ENCODE assay signal across 19 cellular contexts in genomic region chr13:109293166-109293565, GRCh38.
DNase-seq lines count a peak whose midpoint lies in the region; ATAC-seq, FAIRE-seq and TF ChIP-seq lines count a peak whose summit lies in the region.
"Had no signal": no experiment of that assay in that cellular context is flagged by ENCODE, and none has a peak within 500 bp of the region (broad histone marks: within the 10 kb centered on the region; RNA-seq: fewer than 3 reads in every experiment).

No MANE protein-coding gene starts in this region.

- H3K27ac ChIP-seq in HepG2 (ENCODE audit: extremely low read length, insufficient read depth, low read length) (no peak overlapping the region), right lobe of liver (no peak overlapping the region), SJSA1 (no peak overlapping the region), upper lobe of right lung (no peak overlapping the region)
- H3K27ac ChIP-seq: 22Rv1, A549, C4-2B had no signal

- TF ChIP-seq RAD21 in HepG2 (CRISPR knock-in tag; IDR thresholded peaks at IDR 0.05), result no peak

- no peaks in the 10 kb centered on the region for H3K9me3 Mint-ChIP-seq in natural killer cell treated with Interleukin-12 subunit alpha and Interleukin-12 subunit beta and Interleukin-15 and Interleukin-18, amount 100 ng/mL, for 72 hours
- H3K9me3 Mint-ChIP-seq: CD4-positive, alpha-beta T cell had no signal

- ATAC-seq in HepG2, result no peak
- ATAC-seq in right lobe of liver, result no peak
- ATAC-seq in natural killer cell treated with Interleukin-12 subunit alpha and Interleukin-12 subunit beta and Interleukin-15 and Interleukin-18, amount 100 ng/mL, for 72 hours, result peak; percentile 39 to 49
- ATAC-seq in upper lobe of right lung, result peak; percentile 24
- no peak for ATAC-seq in T-helper 17 cell
- ATAC-seq: A549 had no signal

- H3K4me1 ChIP-seq in HepG2 (ENCODE audit: insufficient read depth, low read length) (no peaks in the 10 kb centered on the region), right lobe of liver (no peaks in the 10 kb centered on the region), SJSA1 (replicated peaks) (peaks cover 21% of the 10 kb centered on the region), upper lobe of right lung (no peaks in the 10 kb centered on the region)
- H3K4me1 ChIP-seq: A549, Caco-2 had no signal

- no peaks in the 10 kb centered on the region for H3K27me3 Mint-ChIP-seq in natural killer cell treated with Interleukin-12 subunit alpha and Interleukin-12 subunit beta and Interleukin-15 and Interleukin-18, amount 100 ng/mL, for 72 hours
- H3K27me3 Mint-ChIP-seq in T-helper 17 cell, result peaks cover 4% of the 10 kb centered on the region

- H3K4me3 Mint-ChIP-seq in natural killer cell treated with Interleukin-12 subunit alpha and Interleukin-12 subunit beta and Interleukin-15 and Interleukin-18, amount 100 ng/mL, for 72 hours, result no peak overlapping the region
- no peak overlapping the region for H3K4me3 Mint-ChIP-seq in T-helper 17 cell
- H3K4me3 Mint-ChIP-seq: CD4-positive, alpha-beta T cell; H9; IgD-negative memory B cell had no signal

- H3K4me3 ChIP-seq in HepG2 (replicated peaks in 1 of 3; ENCODE audit: insufficient read depth in 1 of 3, low read depth in 2 of 3, low read length in 3 of 3) (no peak overlapping the region), right lobe of liver (no peak overlapping the region), SJSA1 (no peak overlapping the region), upper lobe of right lung (no peak overlapping the region)
- H3K4me3 ChIP-seq: A549 had no signal

- H3K27me3 ChIP-seq in HepG2 (ENCODE audit: control insufficient read depth in 1 of 2, insufficient read depth in 2 of 2, low read length in 2 of 2), result no peaks in the 10 kb centered on the region
- no peaks in the 10 kb centered on the region for H3K27me3 ChIP-seq in right lobe of liver
- no peaks in the 10 kb centered on the region for H3K27me3 ChIP-seq in SJSA1 (replicated peaks)
- no peaks in the 10 kb centered on the region for H3K27me3 ChIP-seq in upper lobe of right lung

- no peak for DNase-seq in HepG2 (ENCODE audit: low spot score)
- no peak for DNase-seq in right lobe of liver
- peak; percentile 70 to 72 for DNase-seq in SJSA1 (ENCODE audit: low read depth in 1 of 2, low spot score in 2 of 2)
- no peak for DNase-seq in natural killer cell treated with Interleukin-12 subunit alpha and Interleukin-12 subunit beta and Interleukin-15 and Interleukin-18, amount 100 ng/mL, for 72 hours (ENCODE audit: low spot score)
- DNase-seq in upper lobe of right lung, result no peak
- no peak for DNase-seq in T-helper 17 cell
- no peak for DNase-seq in medulla oblongata (ENCODE audit: extremely low spot score)
- no peak for DNase-seq in NCI-H2196 (lab: John Stamatoyannopoulos, UW; ENCODE audit: unreplicated experiment)
- DNase-seq: AML-193; Caco-2; CD4-positive, alpha-beta T cell; GDM1; GOT3; H9 had no signal

- no peak overlapping the region for H2AFZ ChIP-seq in HepG2 (ENCODE audit: low read length)

- intact Hi-C loops in HepG2 (cut with micrococcal nuclease; ENCODE audit: unreplicated experiment), result no loop called here
- intact Hi-C loops in right lobe of liver (cut with DNase I), result no loop called here
- intact Hi-C loops in upper lobe of right lung (cut with DNase I), result no loop called here

- no peak overlapping the region for H3K27ac Mint-ChIP-seq in natural killer cell treated with Interleukin-12 subunit alpha and Interleukin-12 subunit beta and Interleukin-15 and Interleukin-18, amount 100 ng/mL, for 72 hours
- no peak overlapping the region for H3K27ac Mint-ChIP-seq in T-helper 17 cell
- H3K27ac Mint-ChIP-seq: CD4-positive, alpha-beta T cell; H9; IgD-negative memory B cell had no signal

- no peak for TF ChIP-seq POLR2A in HepG2 (IDR thresholded peaks at IDR 0.05; ENCODE audit: insufficient read depth in 1 of 2, low read depth in 2 of 2, low read length in 2 of 2)
- TF ChIP-seq POLR2A in right lobe of liver (IDR thresholded peaks at IDR 0.05), result no peak

- H3K9me3 ChIP-seq in HepG2 (ENCODE audit: low read length), result peaks cover 53% of the 10 kb centered on the region
- no peaks in the 10 kb centered on the region for H3K9me3 ChIP-seq in right lobe of liver
- H3K9me3 ChIP-seq in SJSA1 (replicated peaks), result peaks cover 24% of the 10 kb centered on the region
- no peaks in the 10 kb centered on the region for H3K9me3 ChIP-seq in upper lobe of right lung
- H3K9me3 ChIP-seq in T-helper 17 cell (ENCODE audit: control insufficient read depth, low read length, poor library complexity, severe bottlenecking), result no peaks in the 10 kb centered on the region

- POLR2A ChIA-PET in HepG2 (lab: Yijun Ruan, JAX), result no interaction called here

- no peak for TF ChIP-seq EP300 in HepG2 (IDR thresholded peaks at IDR 0.05; ENCODE audit: low read depth in 2 of 2, low read length in 2 of 2)
- TF ChIP-seq EP300 in HepG2 (CRISPR knock-in tag; IDR thresholded peaks at IDR 0.05; ENCODE audit: borderline replicate concordance), result no peak

- TF ChIP-seq CTCF in HepG2 (CRISPR knock-in tag; IDR thresholded peaks at IDR 0.05) (no peak), right lobe of liver (IDR thresholded peaks at IDR 0.05) (no peak), upper lobe of right lung (IDR thresholded peaks at IDR 0.05) (no peak)

- H3K79me2 ChIP-seq in HepG2 (ENCODE audit: insufficient read depth, low read length), result no peaks in the 10 kb centered on the region

- no peaks in the 10 kb centered on the region for H4K20me1 ChIP-seq in HepG2 (ENCODE audit: insufficient read depth, low read length)

- 56% methylated on average over 3 of the region's 3 CpGs for WGBS in HepG2 (ENCODE audit: low lambda C conversion rate)
- WGBS in right lobe of liver (ENCODE audit: insufficient coverage, low coverage, low lambda C conversion rate, missing lambda C conversion rate), result 100% methylated on average over 1 of the region's 3 CpGs

- no peaks in the 10 kb centered on the region for H3K4me1 Mint-ChIP-seq in natural killer cell treated with Interleukin-12 subunit alpha and Interleukin-12 subunit beta and Interleukin-15 and Interleukin-18, amount 100 ng/mL, for 72 hours (ENCODE audit: low read depth in 2 of 2)
- no peaks in the 10 kb centered on the region for H3K4me1 Mint-ChIP-seq in T-helper 17 cell
- H3K4me1 Mint-ChIP-seq: IgD-negative memory B cell had no signal

- H3K36me3 ChIP-seq in HepG2 (replicated peaks in 1 of 2; ENCODE audit: control insufficient read depth in 1 of 2, insufficient read depth in 2 of 2, low read length in 2 of 2) (no peaks in the 10 kb centered on the region), right lobe of liver (no peaks in the 10 kb centered on the region), SJSA1 (peaks cover 78% of the 10 kb centered on the region), upper lobe of right lung (no peaks in the 10 kb centered on the region)

- H3K4me2 ChIP-seq in HepG2 (ENCODE audit: low read depth, low read length), result no peak overlapping the region
- H3K4me2 ChIP-seq: A549 had no signal

- no peaks in the 10 kb centered on the region for H3K36me3 Mint-ChIP-seq in natural killer cell treated with Interleukin-12 subunit alpha and Interleukin-12 subunit beta and Interleukin-15 and Interleukin-18, amount 100 ng/mL, for 72 hours
- no peaks in the 10 kb centered on the region for H3K36me3 Mint-ChIP-seq in T-helper 17 cell (ENCODE audit: low read depth)
- H3K36me3 Mint-ChIP-seq: IgD-negative memory B cell had no signal

- in situ Hi-C loops in HepG2 (cut with HindIII; ENCODE audit: extremely low pct_ligation_motif_present, low pct_unique_long_range_greater_than_20kb), result no loop called here

- BruUV-seq in HepG2 (replicated peaks; lab: Mats Ljungman, UMichigan), result no TSS peak

- no peak for FAIRE-seq in HepG2 (lab: Jason Lieb, UNC)
- FAIRE-seq: A549, D721Med had no signal

- CTCF ChIA-PET in HepG2 (lab: Yijun Ruan, JAX; ENCODE audit: low intra/inter-chr PET ratio, low total read pairs), result no interaction called here

- no peak overlapping the region for H3K9ac ChIP-seq in HepG2 (ENCODE audit: insufficient read depth, low read depth, low read length)

TF ChIP-seq in HepG2, 621 proteins besides CTCF, POLR2A, EP300 and RAD21 (continues in another document):
- no peak for TF ChIP-seq NFKBIZ (CRISPR knock-in tag; IDR thresholded peaks at IDR 0.05)

Comparison
In these comparisons a context has a peak if more than half of its experiments do, and no peak if none do; other contexts are left out.
1. ATAC-seq: peak in natural killer cell treated with Interleukin-12 subunit alpha and Interleukin-12 subunit beta and Interleukin-15 and Interleukin-18, amount 100 ng/mL, for 72 hours (2 of 2) and upper lobe of right lung (single experiment); none in HepG2 (single experiment), right lobe of liver (0 of 4) and T-helper 17 cell (single experiment).
2. DNase-seq: peak in SJSA1 (2 of 2); none in HepG2 (single experiment), right lobe of liver (0 of 3), natural killer cell treated with Interleukin-12 subunit alpha and Interleukin-12 subunit beta and Interleukin-15 and Interleukin-18, amount 100 ng/mL, for 72 hours (single experiment), upper lobe of right lung (single experiment), T-helper 17 cell (0 of 3), medulla oblongata (single experiment) and NCI-H2196 (single experiment).